10 cellular contexts compared by ENCODE assay signal in the genomic region with DNA sequence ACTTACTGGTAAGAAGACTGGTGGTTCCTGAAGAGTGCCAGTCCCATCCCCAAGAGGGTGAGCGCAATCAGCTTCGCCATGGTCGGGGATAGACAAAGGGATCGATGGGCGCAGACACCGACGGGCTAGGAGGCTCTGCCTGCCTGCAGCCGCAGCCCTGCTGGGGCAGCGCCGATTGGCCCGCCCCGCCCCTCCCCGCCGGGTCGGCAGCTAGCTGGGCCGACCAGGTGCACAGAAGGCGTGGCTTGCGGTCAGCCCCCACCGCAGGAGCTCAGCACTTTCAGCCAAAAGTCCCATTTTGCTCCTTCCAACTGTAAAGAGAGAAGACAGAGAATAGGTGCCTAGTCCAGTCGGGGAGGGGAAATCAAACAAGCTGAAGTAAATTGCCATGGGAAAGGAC. TPM values are rescaled to one million over a fixed set of nuclear protein-coding genes. Genes with fewer than 3 reads are reported as not detected.
DNase-seq lines count a peak whose midpoint lies in the region; ATAC-seq lines count a peak whose summit lies in the region.
"Had no signal": no experiment of that assay in that cellular context is flagged by ENCODE, and none has a peak within 500 bp of the region (broad histone marks: within the 10 kb centered on the region; RNA-seq: fewer than 3 reads in every experiment).

A gene (minus strand): TSS at position 137 of the 400 bp plus-strand sequence. CDS start 57 bp downstream, at position 80.

- H3K27me3 Mint-ChIP-seq in T-helper 2 cell treated with Interferon-gamma antibody and Interleukin-4, amounts not matched to agents 5 μg/mL and 100 μg/mL, for 36 hours (ENCODE audit: low read depth): peaks cover 10% of the 10 kb centered on the region
- H3K27me3 Mint-ChIP-seq in naive B cell: peaks cover 21 to 24% (median 23%) of the 10 kb centered on the region in 3 donors

- H3K4me1 Mint-ChIP-seq in T-helper 2 cell treated with Interferon-gamma antibody and Interleukin-4, amounts not matched to agents 5 μg/mL and 100 μg/mL, for 36 hours (ENCODE audit: low read depth): peaks cover 5% of the 10 kb centered on the region
- peaks cover 0 to 13% (median 0%) of the 10 kb centered on the region in 3 donors for H3K4me1 Mint-ChIP-seq in naive B cell

- H3K27ac Mint-ChIP-seq in T-helper 2 cell treated with Interferon-gamma antibody and Interleukin-4, amounts not matched to agents 5 μg/mL and 100 μg/mL, for 36 hours: no peak within 1 kb of the TSS
- H3K27ac Mint-ChIP-seq in naive B cell: no peak within 1 kb of the TSS

- peaks cover 15% of the 10 kb centered on the region for H3K9me3 Mint-ChIP-seq in T-helper 2 cell treated with Interferon-gamma antibody and Interleukin-4, amounts not matched to agents 5 μg/mL and 100 μg/mL, for 36 hours
- H3K9me3 Mint-ChIP-seq in naive B cell: peaks cover 0 to 11% (median 0%) of the 10 kb centered on the region in 7 donors

- peaks cover 2% of the 10 kb centered on the region for H3K36me3 Mint-ChIP-seq in T-helper 2 cell treated with Interferon-gamma antibody and Interleukin-4, amounts not matched to agents 5 μg/mL and 100 μg/mL, for 36 hours (ENCODE audit: low read depth)
- peaks cover 0 to 14% of the 10 kb centered on the region in 2 donors for H3K36me3 Mint-ChIP-seq in naive B cell

- H3K4me3 Mint-ChIP-seq in T-helper 2 cell treated with Interferon-gamma antibody and Interleukin-4, amounts not matched to agents 5 μg/mL and 100 μg/mL, for 36 hours: peak within 1 kb of the TSS; percentile 35
- peak within 1 kb of the TSS in 1 of 8 donors; percentile 7 for H3K4me3 Mint-ChIP-seq in naive B cell

- ATAC-seq in GM19035 (IDR thresholded peaks at IDR 0.05; ENCODE audit: unreplicated experiment): peak; percentile 63
- peak; percentile 65 for ATAC-seq in HG02970 (IDR thresholded peaks at IDR 0.05; ENCODE audit: low FRiP score, unreplicated experiment)
- peak; percentile 60 to 92 for ATAC-seq in naive B cell (ENCODE audit: low read depth in 2 of 2)

- DNase-seq in T-helper 2 cell treated with Interferon-gamma antibody and Interleukin-4, amounts not matched to agents 5 μg/mL and 100 μg/mL, for 36 hours (ENCODE audit: low spot score): peak; percentile 5
- DNase-seq in naive B cell (no peak), DMS79 treated with DMSO at 0.1 percent for 48 hours (lab: John Stamatoyannopoulos, UW) (no peak), NCI-H1436 (lab: John Stamatoyannopoulos, UW) (no peak), UCSD-AML1 (lab: John Stamatoyannopoulos, UW; ENCODE audit: unreplicated experiment) (no peak), NCI-H1105 (lab: John Stamatoyannopoulos, UW) (no peak)
- DNase-seq: caudate nucleus had no signal

RNA-seq across cellular contexts. Expression of the gene that starts here (rescaled TPM):
- not detected for polyA plus RNA-seq in naive B cell (ENCODE audit: low read depth in 6 of 6)
- polyA plus RNA-seq: keratinocyte had no signal

Comparison
In these comparisons a context has a peak if more than half of its experiments do, and no peak if none do; other contexts are left out.
1. Peak in ATAC-seq in naive B cell; RNA of the gene not detected or under 1 TPM.